21 cellular contexts compared by ENCODE assay signal in genomic region chr21:28775071-28775470, GRCh38.
"Had no signal": no experiment of that assay in that cellular context is flagged by ENCODE, and none has a peak within 500 bp of the region (broad histone marks: within the 10 kb centered on the region; RNA-seq: fewer than 3 reads in every experiment).

No MANE protein-coding gene starts in this region.

- H3K9me3 ChIP-seq: body of pancreas, mucosa of descending colon, ovary, psoas muscle, thyroid gland had no signal

- H3K4me3 Mint-ChIP-seq: activated naive CD4-positive, alpha-beta T cell treated with anti-CD3 and anti-CD28 coated beads, Interleukin-2, amount 50 U/mL, for 24 hours; naive B cell had no signal

- H3K4me3 ChIP-seq: body of pancreas, dorsolateral prefrontal cortex, mucosa of descending colon, ovary, psoas muscle, SK-N-MC, thyroid gland had no signal

- DNase-seq: activated effector memory CD4-positive, alpha-beta T cell treated with anti-CD3 and anti-CD28 coated beads, Interleukin-2, amount 50 U/mL, for 16 hours; amygdala; body of pancreas; central memory CD4-positive, alpha-beta T cell; dorsolateral prefrontal cortex; foreskin fibroblast; hippocampal formation; left cardiac atrium; mesenchymal stem cell; mucosa of descending colon; naive B cell; ovary; psoas muscle; right cardiac atrium; stimulated activated CD4-positive, alpha-beta T cell treated with anti-CD3 and anti-CD28 coated beads, Interleukin-4, amount 100 ng/mL, for 1 hour; thyroid gland had no signal

- H3K4me1 Mint-ChIP-seq: naive B cell had no signal

- FAIRE-seq: colon, islet of Langerhans, urothelium cell line had no signal

- H3K36me3 ChIP-seq: ovary, thyroid gland had no signal

- H3K27me3 ChIP-seq: body of pancreas, dorsolateral prefrontal cortex, ovary, thyroid gland had no signal

- H3K27me3 Mint-ChIP-seq: activated naive CD4-positive, alpha-beta T cell treated with anti-CD3 and anti-CD28 coated beads, Interleukin-2, amount 50 U/mL, for 24 hours had no signal

- H3K27ac ChIP-seq: body of pancreas, dorsolateral prefrontal cortex, ovary, psoas muscle, SK-N-MC, thyroid gland had no signal

- H3K9me3 Mint-ChIP-seq: activated naive CD4-positive, alpha-beta T cell treated with anti-CD3 and anti-CD28 coated beads, Interleukin-2, amount 50 U/mL, for 24 hours had no signal

- ATAC-seq: body of pancreas, left cardiac atrium, mucosa of descending colon, psoas muscle, right cardiac atrium had no signal

- H3K27ac Mint-ChIP-seq: activated naive CD4-positive, alpha-beta T cell treated with anti-CD3 and anti-CD28 coated beads, Interleukin-2, amount 50 U/mL, for 24 hours; naive B cell had no signal
